Comparison of ENCODE assay signal across 9 cellular contexts in genomic region chr16:87363771-87364476, GRCh38. TPM values are rescaled to one million over a fixed set of nuclear protein-coding genes. Genes with fewer than 3 reads are reported as not detected.
A peak's percentile ranks its signal among the peaks of the same experiment; 100 is the strongest.
DNase-seq lines count a peak whose midpoint lies in the region; ATAC-seq and TF ChIP-seq lines count a peak whose summit lies in the region.
"Had no signal": no experiment of that assay in that cellular context is flagged by ENCODE, and none has a peak within 500 bp of the region (broad histone marks: within the 10 kb centered on the region; RNA-seq: fewer than 3 reads in every experiment).

No MANE protein-coding gene starts in this region.

- ATAC-seq in natural killer cell (peak in 2 of 3 donors; percentile 26 to 31), HG03439 (IDR thresholded peaks at IDR 0.05; ENCODE audit: unreplicated experiment) (no peak), HG02759 (IDR thresholded peaks at IDR 0.05; ENCODE audit: unreplicated experiment) (no peak), HG03039 (IDR thresholded peaks at IDR 0.05; ENCODE audit: unreplicated experiment) (no peak)
- ATAC-seq: Panc1 had no signal

- peak overlapping the region; percentile 66 to 79 for H3K27ac Mint-ChIP-seq in natural killer cell

- H3K4me2 ChIP-seq in BLaER1 treated with 17β-estradiol and CSF1 and Interleukin-3, amounts not matched to agents 10 nM and 100 nM = peak overlapping the region; percentile 63 to 97 (median 92)
- peak overlapping the region; percentile 71 for H3K4me2 ChIP-seq in fibroblast of lung (ENCODE audit: extremely low read depth, insufficient read depth, low read length)

- no peak overlapping the region for H2AFZ ChIP-seq in fibroblast of lung (ENCODE audit: low read length)

- peaks cover 20 to 30% of the 10 kb centered on the region in 2 donors for H3K4me1 Mint-ChIP-seq in natural killer cell

- DNase-seq in NCI-H524 treated with DMSO at 0.1 percent for 48 hours (lab: John Stamatoyannopoulos, UW) (peak; percentile 44), fibroblast of lung (ENCODE audit: low read depth in 2 of 2) (peak in 1 of 2 donors; percentile 72), natural killer cell (no peak)
- no peak for DNase-seq in activated effector memory CD4-positive, alpha-beta T cell treated with Interleukin-2 at 50 U/mL for 16 hours

- H3K4me1 ChIP-seq in BLaER1 treated with 17β-estradiol and CSF1 and Interleukin-3, amounts not matched to agents 10 nM and 100 nM = peaks cover 24 to 60% (median 45%) of the 10 kb centered on the region in 10 experiments
- peaks cover 7% of the 10 kb centered on the region for H3K4me1 ChIP-seq in fibroblast of lung (ENCODE audit: control insufficient read depth, extremely low read depth, insufficient read depth, low read length)

- peak overlapping the region; percentile 68 for H3K4me3 Mint-ChIP-seq in natural killer cell

- no peaks in the 10 kb centered on the region for H3K36me3 Mint-ChIP-seq in natural killer cell

- peaks cover 25% of the 10 kb centered on the region for H3K79me2 ChIP-seq in fibroblast of lung (ENCODE audit: control insufficient read depth, insufficient read depth, low read length)

- H3K27me3 Mint-ChIP-seq in natural killer cell (ENCODE audit: low read depth in 2 of 2) = no peaks in the 10 kb centered on the region

- H3K27me3 ChIP-seq in BLaER1 treated with 17β-estradiol and CSF1 and Interleukin-3, amounts not matched to agents 10 nM and 100 nM = peaks cover 0 to 97% (median 0%) of the 10 kb centered on the region in 11 experiments; a peak in 7 of 22 replicates
- no peaks in the 10 kb centered on the region for H3K27me3 ChIP-seq in fibroblast of lung (ENCODE audit: control insufficient read depth, insufficient read depth, low read length)

- intact Hi-C loops in natural killer cell (cut with micrococcal nuclease) = no loop called here

- TF ChIP-seq CTCF in fibroblast of lung (conservative IDR thresholded peaks at IDR 0.05 in 1 of 2, IDR thresholded peaks at IDR 0.05 in 1 of 2; ENCODE audit: low read depth in 1 of 2, low read length in 2 of 2) (no peak), natural killer cell (IDR thresholded peaks at IDR 0.05) (no peak)

- peaks cover 96 to 100% (median 100%) of the 10 kb centered on the region in 11 experiments for H4K20me1 ChIP-seq in BLaER1 treated with 17β-estradiol and CSF1 and Interleukin-3, amounts not matched to agents 10 nM and 100 nM
- H4K20me1 ChIP-seq in fibroblast of lung (ENCODE audit: control insufficient read depth, extremely low read depth, insufficient read depth, low read length) = no peaks in the 10 kb centered on the region

- H3K9me3 Mint-ChIP-seq in natural killer cell = no peaks in the 10 kb centered on the region

- H3K9ac ChIP-seq in BLaER1 treated with 17β-estradiol and CSF1 and Interleukin-3, amounts not matched to agents 10 nM and 100 nM = peak overlapping the region in 7 of 11 experiments; percentile 13 to 65 (median 47); a peak in 15 of 22 replicates
- peak overlapping the region; percentile 14 for H3K9ac ChIP-seq in fibroblast of lung (ENCODE audit: insufficient read depth, low read length)

- peaks cover 40 to 74% (median 53%) of the 10 kb centered on the region in 11 experiments for H3K36me3 ChIP-seq in BLaER1 treated with 17β-estradiol and CSF1 and Interleukin-3, amounts not matched to agents 10 nM and 100 nM
- peaks cover under 1% of the 10 kb centered on the region for H3K36me3 ChIP-seq in fibroblast of lung (ENCODE audit: control insufficient read depth, insufficient read depth, low read length)

- H3K9me3 ChIP-seq in BLaER1 treated with 17β-estradiol and CSF1 and Interleukin-3, amounts not matched to agents 10 nM and 100 nM (replicated peaks in 1 of 11) = no peaks in the 10 kb centered on the region
- H3K9me3 ChIP-seq in fibroblast of lung (ENCODE audit: control insufficient read depth, insufficient read depth, low read depth, low read length) = no peaks in the 10 kb centered on the region

- H3K27ac ChIP-seq in BLaER1 treated with 17β-estradiol and CSF1 and Interleukin-3, amounts not matched to agents 10 nM and 100 nM = peak overlapping the region in 6 of 11 experiments; percentile 22 to 65 (median 54); a peak in 11 of 22 replicates
- peak overlapping the region; percentile 43 for H3K27ac ChIP-seq in fibroblast of lung (ENCODE audit: insufficient read depth, low read length)

- peak overlapping the region in 6 of 10 experiments; percentile 1 to 49 (median 32); a peak in 9 of 20 replicates for H3K4me3 ChIP-seq in BLaER1 treated with 17β-estradiol and CSF1 and Interleukin-3, amounts not matched to agents 10 nM and 100 nM
- H3K4me3 ChIP-seq in fibroblast of lung (replicated peaks in 1 of 4; ENCODE audit: control extremely low read depth in 1 of 4, insufficient read depth in 1 of 4, low read depth in 3 of 4, low read length in 4 of 4) = no peak overlapping the region

RNA-seq across cellular contexts. Expression of gene FBXO31, which starts 19.7 kb away (rescaled TPM):
- total RNA-seq in fibroblast of lung (38.5 and 40.3 TPM in 2 replicates), natural killer cell (10 to 100 TPM; 32.2 to 47.2 (median 37.6) TPM)
- polyA plus RNA-seq in fibroblast of lung = 13.5 and 17.6 TPM in 2 replicates
- 21.9 and 26.4 TPM in 2 replicates for polyA plus RNA-seq in fibroblast of lung (2012)
- polyA minus RNA-seq in fibroblast of lung (ENCODE audit: low replicate concordance) = 43.6 and 55.9 TPM in 2 replicates

RNA-seq across cellular contexts. Expression of gene MAP1LC3B, which starts 28.2 kb away (rescaled TPM):
- total RNA-seq in fibroblast of lung (28.0 and 41.1 TPM in 2 replicates), natural killer cell (100 to 1,000 TPM; 171 to 220 (median 172) TPM)
- 50.6 and 67.6 TPM in 2 replicates for polyA plus RNA-seq in fibroblast of lung
- polyA plus RNA-seq in fibroblast of lung (2012) = 83.9 and 96.1 TPM in 2 replicates
- 15.3 and 30.1 TPM in 2 replicates for polyA minus RNA-seq in fibroblast of lung (ENCODE audit: low replicate concordance)

RNA-seq across cellular contexts. Expression of gene C16orf95, which starts 46.7 kb away (rescaled TPM):
- total RNA-seq in fibroblast of lung (3.1 and 5.4 TPM in 2 replicates), natural killer cell (1 to 10 TPM; 1.6 to 4.1 (median 2.7) TPM)
- polyA plus RNA-seq in fibroblast of lung = 1.3 and 2.4 TPM in 2 replicates
- polyA plus RNA-seq in fibroblast of lung (2012) = 5.4 and 8.8 TPM in 2 replicates
- 0.82 and 4.6 TPM in 2 replicates for polyA minus RNA-seq in fibroblast of lung (ENCODE audit: low replicate concordance)

Comparison
In these comparisons a context has a peak if more than half of its experiments do, and no peak if none do; other contexts are left out.
1. H3K4me3 ChIP-seq: peak in BLaER1 treated with 17β-estradiol and CSF1 and Interleukin-3, amounts not matched to agents 10 nM and 100 nM (6 of 10); none in fibroblast of lung (0 of 4).
2. ATAC-seq: peak in natural killer cell (2 of 3); none in HG03439 (single experiment), HG02759 (single experiment) and HG03039 (single experiment).